In the genomic region with DNA sequence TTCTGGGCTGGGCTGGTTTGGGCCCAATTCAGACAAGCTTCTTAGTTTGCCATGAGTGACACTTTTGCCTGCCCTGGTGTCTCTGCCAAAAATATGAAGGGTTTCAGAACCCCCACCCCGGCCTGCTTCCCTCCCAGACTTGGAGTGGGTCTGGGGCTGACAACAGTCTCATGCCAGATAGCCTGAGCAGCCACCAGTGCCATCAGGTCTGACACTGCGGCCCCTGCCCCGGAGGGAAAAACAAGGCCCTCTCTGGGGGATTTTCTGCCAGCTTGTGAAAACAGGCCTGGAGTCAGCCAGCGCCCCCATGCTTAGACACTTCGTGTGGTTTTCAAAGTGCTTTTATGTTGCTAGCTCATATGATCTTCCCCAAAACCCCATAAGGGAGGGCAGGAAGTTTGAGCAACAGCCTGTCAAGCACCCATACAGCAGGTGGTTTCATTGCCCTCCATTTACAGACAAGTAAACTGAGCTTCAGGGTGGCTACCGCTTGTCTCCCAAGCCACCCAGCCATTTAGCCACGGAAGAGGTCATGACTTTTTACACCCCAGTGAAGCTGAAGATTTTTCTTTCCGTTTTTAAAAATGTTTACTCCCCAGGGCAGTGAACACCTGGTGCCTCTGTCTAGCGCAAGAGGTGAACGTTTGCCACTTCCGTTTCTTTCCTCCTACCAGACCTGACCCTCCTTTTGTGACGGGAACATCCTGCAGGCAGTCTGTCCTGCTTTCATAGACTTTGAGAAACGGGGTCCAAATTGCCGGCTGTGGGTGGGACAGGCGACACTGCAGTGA, we compare ENCODE assay signal across 9 cellular contexts.
DNase-seq lines count a peak whose midpoint lies in the region; ATAC-seq and TF ChIP-seq lines count a peak whose summit lies in the region.
"Had no signal": no experiment of that assay in that cellular context is flagged by ENCODE, and none has a peak within 500 bp of the region (broad histone marks: within the 10 kb centered on the region; RNA-seq: fewer than 3 reads in every experiment).

No MANE protein-coding gene starts in this region.

- H3K4me1 ChIP-seq in mesodermal cell (ENCODE audit: control insufficient read depth, insufficient read depth, low read length, poor library complexity, severe bottlenecking) (peaks cover 58% of the 10 kb centered on the region), upper lobe of right lung (peaks cover 86% of the 10 kb centered on the region)

- H3K27ac ChIP-seq in mesodermal cell (ENCODE audit: low read depth, low read length, severe bottlenecking) = peak overlapping the region; percentile 41
- H3K27ac ChIP-seq in upper lobe of right lung = peak overlapping the region; percentile 76
- H3K27ac ChIP-seq: 22Rv1 had no signal

- intact Hi-C loops in upper lobe of right lung (cut with DNase I) = no loop called here

- TF ChIP-seq CTCF in upper lobe of right lung (IDR thresholded peaks at IDR 0.05) = no peak

- H3K36me3 ChIP-seq in mesodermal cell (ENCODE audit: control insufficient read depth, insufficient read depth, low read length) (peaks cover 28% of the 10 kb centered on the region), upper lobe of right lung (no peaks in the 10 kb centered on the region)

- 92 to 94% methylated on average over 12 of the region's 15 CpGs for WGBS in mesodermal cell (ENCODE audit: insufficient coverage in 2 of 2), 2 experiments

- H3K4me3 ChIP-seq in mesodermal cell (ENCODE audit: extremely low read depth, insufficient read depth, low read length, poor library complexity, severe bottlenecking) = no peak overlapping the region
- no peak overlapping the region for H3K4me3 ChIP-seq in upper lobe of right lung

- DNase-seq in DMS 273 (lab: John Stamatoyannopoulos, UW; ENCODE audit: unreplicated experiment) (peak; percentile 59), DMS 273 treated with DMSO at 0.1 percent for 48 hours (lab: John Stamatoyannopoulos, UW) (no peak), NK-92 (lab: John Stamatoyannopoulos, UW; ENCODE audit: unreplicated experiment) (peak; percentile 45), upper lobe of right lung (no peak), HUDEP-2 (lab: John Stamatoyannopoulos, UW; ENCODE audit: unreplicated experiment in 76 of 76) (no peak)
- peak; percentile 81 to 82 for DNase-seq in activated T-cell treated with anti-CD3 and anti-CD28 coated beads, Interleukin-2, amount 50 U/mL, for 48 hours

- ATAC-seq in HG02943 (IDR thresholded peaks at IDR 0.05; ENCODE audit: low read depth, unreplicated experiment) (peak; percentile 58), upper lobe of right lung (peak; percentile 29)

- no peaks in the 10 kb centered on the region for H3K9me3 ChIP-seq in mesodermal cell (ENCODE audit: control insufficient read depth, low read length)
- H3K9me3 ChIP-seq in upper lobe of right lung = no peaks in the 10 kb centered on the region

- H3K27me3 ChIP-seq in upper lobe of right lung = no peaks in the 10 kb centered on the region

Comparison
In these comparisons a context has a peak if more than half of its experiments do, and no peak if none do; other contexts are left out.
1. DNase-seq: peak in DMS 273 (single experiment), NK-92 (single experiment) and activated T-cell treated with anti-CD3 and anti-CD28 coated beads, Interleukin-2, amount 50 U/mL, for 48 hours (2 of 2); none in DMS 273 treated with DMSO at 0.1 percent for 48 hours (single experiment), upper lobe of right lung (single experiment) and HUDEP-2 (0 of 76).